Comparison of ENCODE assay signal across 1 cellular context in the genomic region with DNA sequence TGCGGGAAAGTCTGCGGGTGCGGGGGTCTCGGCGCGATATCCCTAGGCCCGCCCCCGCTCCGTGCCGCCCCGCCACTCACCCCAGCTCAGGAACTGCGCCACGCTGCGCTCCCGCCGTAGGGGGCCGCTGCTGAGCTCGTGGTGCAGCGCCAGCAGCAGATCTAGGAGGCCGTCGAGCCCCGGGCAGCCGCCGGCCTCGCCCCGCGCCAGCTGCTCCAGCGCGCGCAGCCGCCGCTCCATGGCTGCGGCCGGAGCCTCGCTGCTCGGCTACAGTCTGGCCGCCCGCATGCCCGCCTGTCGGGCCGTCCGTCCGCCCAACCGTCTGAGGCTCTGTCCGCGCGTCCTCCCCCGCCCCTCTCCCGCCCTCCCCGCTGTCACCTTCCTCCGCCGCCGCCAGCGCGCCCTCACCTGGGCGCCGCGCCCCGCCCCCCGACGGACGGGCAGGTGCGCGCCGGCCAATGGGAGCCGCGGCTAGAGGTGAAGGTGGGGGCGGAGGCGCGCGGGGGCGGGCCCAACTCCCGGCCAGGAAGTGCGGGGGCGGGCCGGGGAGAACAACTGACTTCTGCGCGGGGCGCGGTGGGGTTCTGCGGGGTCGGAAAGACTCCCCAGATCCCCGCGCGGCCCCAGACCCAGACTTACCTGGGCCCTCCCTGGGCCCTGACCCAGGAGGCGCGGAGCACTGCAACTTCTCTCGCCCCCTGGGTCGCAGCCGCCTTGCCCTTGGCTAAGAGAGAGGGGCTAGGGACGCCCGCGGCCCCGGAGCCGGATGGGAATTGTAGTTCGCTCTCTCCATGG.
TF ChIP-seq lines count a peak whose summit lies in the region.

A gene with protein sequence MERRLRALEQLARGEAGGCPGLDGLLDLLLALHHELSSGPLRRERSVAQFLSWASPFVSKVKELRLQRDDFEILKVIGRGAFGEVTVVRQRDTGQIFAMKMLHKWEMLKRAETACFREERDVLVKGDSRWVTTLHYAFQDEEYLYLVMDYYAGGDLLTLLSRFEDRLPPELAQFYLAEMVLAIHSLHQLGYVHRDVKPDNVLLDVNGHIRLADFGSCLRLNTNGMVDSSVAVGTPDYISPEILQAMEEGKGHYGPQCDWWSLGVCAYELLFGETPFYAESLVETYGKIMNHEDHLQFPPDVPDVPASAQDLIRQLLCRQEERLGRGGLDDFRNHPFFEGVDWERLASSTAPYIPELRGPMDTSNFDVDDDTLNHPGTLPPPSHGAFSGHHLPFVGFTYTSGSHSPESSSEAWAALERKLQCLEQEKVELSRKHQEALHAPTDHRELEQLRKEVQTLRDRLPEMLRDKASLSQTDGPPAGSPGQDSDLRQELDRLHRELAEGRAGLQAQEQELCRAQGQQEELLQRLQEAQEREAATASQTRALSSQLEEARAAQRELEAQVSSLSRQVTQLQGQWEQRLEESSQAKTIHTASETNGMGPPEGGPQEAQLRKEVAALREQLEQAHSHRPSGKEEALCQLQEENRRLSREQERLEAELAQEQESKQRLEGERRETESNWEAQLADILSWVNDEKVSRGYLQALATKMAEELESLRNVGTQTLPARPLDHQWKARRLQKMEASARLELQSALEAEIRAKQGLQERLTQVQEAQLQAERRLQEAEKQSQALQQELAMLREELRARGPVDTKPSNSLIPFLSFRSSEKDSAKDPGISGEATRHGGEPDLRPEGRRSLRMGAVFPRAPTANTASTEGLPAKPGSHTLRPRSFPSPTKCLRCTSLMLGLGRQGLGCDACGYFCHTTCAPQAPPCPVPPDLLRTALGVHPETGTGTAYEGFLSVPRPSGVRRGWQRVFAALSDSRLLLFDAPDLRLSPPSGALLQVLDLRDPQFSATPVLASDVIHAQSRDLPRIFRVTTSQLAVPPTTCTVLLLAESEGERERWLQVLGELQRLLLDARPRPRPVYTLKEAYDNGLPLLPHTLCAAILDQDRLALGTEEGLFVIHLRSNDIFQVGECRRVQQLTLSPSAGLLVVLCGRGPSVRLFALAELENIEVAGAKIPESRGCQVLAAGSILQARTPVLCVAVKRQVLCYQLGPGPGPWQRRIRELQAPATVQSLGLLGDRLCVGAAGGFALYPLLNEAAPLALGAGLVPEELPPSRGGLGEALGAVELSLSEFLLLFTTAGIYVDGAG (N-terminal part only) (minus strand): TSS at position 324 of the 795 bp plus-strand sequence. CDS start 84 bp downstream, at position 240.

TF ChIP-seq in K562, 482 proteins besides CTCF, POLR2A, EP300 and RAD21 (continued from another document and continues in another):
- TF ChIP-seq, protein P1, sequence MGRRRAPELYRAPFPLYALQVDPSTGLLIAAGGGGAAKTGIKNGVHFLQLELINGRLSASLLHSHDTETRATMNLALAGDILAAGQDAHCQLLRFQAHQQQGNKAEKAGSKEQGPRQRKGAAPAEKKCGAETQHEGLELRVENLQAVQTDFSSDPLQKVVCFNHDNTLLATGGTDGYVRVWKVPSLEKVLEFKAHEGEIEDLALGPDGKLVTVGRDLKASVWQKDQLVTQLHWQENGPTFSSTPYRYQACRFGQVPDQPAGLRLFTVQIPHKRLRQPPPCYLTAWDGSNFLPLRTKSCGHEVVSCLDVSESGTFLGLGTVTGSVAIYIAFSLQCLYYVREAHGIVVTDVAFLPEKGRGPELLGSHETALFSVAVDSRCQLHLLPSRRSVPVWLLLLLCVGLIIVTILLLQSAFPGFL (CRISPR knock-in tag; IDR thresholded peaks at IDR 0.05) = no peak
- TF ChIP-seq NELFE (IDR thresholded peaks at IDR 0.05; ENCODE audit: insufficient read depth, insufficient read length) (no peak), ZFP36 (IDR thresholded peaks at IDR 0.05; ENCODE audit: low read depth, low read length, partially characterized antibody) (no peak), ZKSCAN8 (CRISPR knock-in tag; IDR thresholded peaks at IDR 0.05) (no peak), ZNF561 (CRISPR knock-in tag; conservative IDR thresholded peaks at IDR 0.05) (no peak), ZNF785 (CRISPR knock-in tag; IDR thresholded peaks at IDR 0.05) (no peak), CBX1 (IDR thresholded peaks at IDR 0.05; ENCODE audit: low read depth) (no peak), ILF3 (IDR thresholded peaks at IDR 0.05; ENCODE audit: borderline replicate concordance) (no peak; the same call in 1 of the 2 replicates), NFATC3 (IDR thresholded peaks at IDR 0.05) (no peak), HNRNPH1 (optimal IDR thresholded peaks at IDR 0.05; ENCODE audit: low read depth, low read length) (no peak), SMAD1 (IDR thresholded peaks at IDR 0.05; ENCODE audit: low read depth, low read length, partially characterized antibody) (peak; percentile 9), NCOA2 (IDR thresholded peaks at IDR 0.05; ENCODE audit: partially characterized antibody in 2 of 2) (no peak), FOXJ2 (tag; IDR thresholded peaks at IDR 0.05) (no peak), ZNF766 (CRISPR knock-in tag; conservative IDR thresholded peaks at IDR 0.05) (no peak), KDM5B (IDR thresholded peaks at IDR 0.05; ENCODE audit: insufficient replicate concordance, low read depth, low read length) (peak; percentile 17), ZBTB8A (IDR thresholded peaks at IDR 0.05; ENCODE audit: partially characterized antibody) (no peak), KDM1A (IDR thresholded peaks at IDR 0.05) (no peak), DACH1 (IDR thresholded peaks at IDR 0.05; ENCODE audit: partially characterized antibody) (no peak), CEBPB (tag; IDR thresholded peaks at IDR 0.05) (no peak), HDAC6 (IDR thresholded peaks at IDR 0.05; ENCODE audit: low read depth, low read length) (no peak), GATAD2A (IDR thresholded peaks at IDR 0.05) (no peak), ZNF143 (CRISPR knock-in tag; IDR thresholded peaks at IDR 0.05) (peak; percentile 80), MCM2 (IDR thresholded peaks at IDR 0.05; ENCODE audit: low read depth) (no peak), PYGO2 (tag; IDR thresholded peaks at IDR 0.05) (no peak), ZNF764 (CRISPR knock-in tag; IDR thresholded peaks at IDR 0.05; ENCODE audit: low read depth) (no peak), POLR2H (tag; IDR thresholded peaks at IDR 0.05; ENCODE audit: low read depth) (no peak), CC2D1A (IDR thresholded peaks at IDR 0.05) (no peak)
- TF ChIP-seq, protein P2, sequence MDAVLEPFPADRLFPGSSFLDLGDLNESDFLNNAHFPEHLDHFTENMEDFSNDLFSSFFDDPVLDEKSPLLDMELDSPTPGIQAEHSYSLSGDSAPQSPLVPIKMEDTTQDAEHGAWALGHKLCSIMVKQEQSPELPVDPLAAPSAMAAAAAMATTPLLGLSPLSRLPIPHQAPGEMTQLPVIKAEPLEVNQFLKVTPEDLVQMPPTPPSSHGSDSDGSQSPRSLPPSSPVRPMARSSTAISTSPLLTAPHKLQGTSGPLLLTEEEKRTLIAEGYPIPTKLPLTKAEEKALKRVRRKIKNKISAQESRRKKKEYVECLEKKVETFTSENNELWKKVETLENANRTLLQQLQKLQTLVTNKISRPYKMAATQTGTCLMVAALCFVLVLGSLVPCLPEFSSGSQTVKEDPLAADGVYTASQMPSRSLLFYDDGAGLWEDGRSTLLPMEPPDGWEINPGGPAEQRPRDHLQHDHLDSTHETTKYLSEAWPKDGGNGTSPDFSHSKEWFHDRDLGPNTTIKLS (IDR thresholded peaks at IDR 0.05; ENCODE audit: borderline replicate concordance, low read depth) = no peak
- TF ChIP-seq, protein P3, sequence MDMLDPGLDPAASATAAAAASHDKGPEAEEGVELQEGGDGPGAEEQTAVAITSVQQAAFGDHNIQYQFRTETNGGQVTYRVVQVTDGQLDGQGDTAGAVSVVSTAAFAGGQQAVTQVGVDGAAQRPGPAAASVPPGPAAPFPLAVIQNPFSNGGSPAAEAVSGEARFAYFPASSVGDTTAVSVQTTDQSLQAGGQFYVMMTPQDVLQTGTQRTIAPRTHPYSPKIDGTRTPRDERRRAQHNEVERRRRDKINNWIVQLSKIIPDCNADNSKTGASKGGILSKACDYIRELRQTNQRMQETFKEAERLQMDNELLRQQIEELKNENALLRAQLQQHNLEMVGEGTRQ (CRISPR knock-in tag; IDR thresholded peaks at IDR 0.05) = no peak
- TF ChIP-seq, protein P4, sequence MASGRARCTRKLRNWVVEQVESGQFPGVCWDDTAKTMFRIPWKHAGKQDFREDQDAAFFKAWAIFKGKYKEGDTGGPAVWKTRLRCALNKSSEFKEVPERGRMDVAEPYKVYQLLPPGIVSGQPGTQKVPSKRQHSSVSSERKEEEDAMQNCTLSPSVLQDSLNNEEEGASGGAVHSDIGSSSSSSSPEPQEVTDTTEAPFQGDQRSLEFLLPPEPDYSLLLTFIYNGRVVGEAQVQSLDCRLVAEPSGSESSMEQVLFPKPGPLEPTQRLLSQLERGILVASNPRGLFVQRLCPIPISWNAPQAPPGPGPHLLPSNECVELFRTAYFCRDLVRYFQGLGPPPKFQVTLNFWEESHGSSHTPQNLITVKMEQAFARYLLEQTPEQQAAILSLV (tag; IDR thresholded peaks at IDR 0.05) = no peak
- TF ChIP-seq, protein P5, sequence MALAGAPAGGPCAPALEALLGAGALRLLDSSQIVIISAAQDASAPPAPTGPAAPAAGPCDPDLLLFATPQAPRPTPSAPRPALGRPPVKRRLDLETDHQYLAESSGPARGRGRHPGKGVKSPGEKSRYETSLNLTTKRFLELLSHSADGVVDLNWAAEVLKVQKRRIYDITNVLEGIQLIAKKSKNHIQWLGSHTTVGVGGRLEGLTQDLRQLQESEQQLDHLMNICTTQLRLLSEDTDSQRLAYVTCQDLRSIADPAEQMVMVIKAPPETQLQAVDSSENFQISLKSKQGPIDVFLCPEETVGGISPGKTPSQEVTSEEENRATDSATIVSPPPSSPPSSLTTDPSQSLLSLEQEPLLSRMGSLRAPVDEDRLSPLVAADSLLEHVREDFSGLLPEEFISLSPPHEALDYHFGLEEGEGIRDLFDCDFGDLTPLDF (CRISPR knock-in tag; IDR thresholded peaks at IDR 0.05) = no peak
- TF ChIP-seq, protein P6, sequence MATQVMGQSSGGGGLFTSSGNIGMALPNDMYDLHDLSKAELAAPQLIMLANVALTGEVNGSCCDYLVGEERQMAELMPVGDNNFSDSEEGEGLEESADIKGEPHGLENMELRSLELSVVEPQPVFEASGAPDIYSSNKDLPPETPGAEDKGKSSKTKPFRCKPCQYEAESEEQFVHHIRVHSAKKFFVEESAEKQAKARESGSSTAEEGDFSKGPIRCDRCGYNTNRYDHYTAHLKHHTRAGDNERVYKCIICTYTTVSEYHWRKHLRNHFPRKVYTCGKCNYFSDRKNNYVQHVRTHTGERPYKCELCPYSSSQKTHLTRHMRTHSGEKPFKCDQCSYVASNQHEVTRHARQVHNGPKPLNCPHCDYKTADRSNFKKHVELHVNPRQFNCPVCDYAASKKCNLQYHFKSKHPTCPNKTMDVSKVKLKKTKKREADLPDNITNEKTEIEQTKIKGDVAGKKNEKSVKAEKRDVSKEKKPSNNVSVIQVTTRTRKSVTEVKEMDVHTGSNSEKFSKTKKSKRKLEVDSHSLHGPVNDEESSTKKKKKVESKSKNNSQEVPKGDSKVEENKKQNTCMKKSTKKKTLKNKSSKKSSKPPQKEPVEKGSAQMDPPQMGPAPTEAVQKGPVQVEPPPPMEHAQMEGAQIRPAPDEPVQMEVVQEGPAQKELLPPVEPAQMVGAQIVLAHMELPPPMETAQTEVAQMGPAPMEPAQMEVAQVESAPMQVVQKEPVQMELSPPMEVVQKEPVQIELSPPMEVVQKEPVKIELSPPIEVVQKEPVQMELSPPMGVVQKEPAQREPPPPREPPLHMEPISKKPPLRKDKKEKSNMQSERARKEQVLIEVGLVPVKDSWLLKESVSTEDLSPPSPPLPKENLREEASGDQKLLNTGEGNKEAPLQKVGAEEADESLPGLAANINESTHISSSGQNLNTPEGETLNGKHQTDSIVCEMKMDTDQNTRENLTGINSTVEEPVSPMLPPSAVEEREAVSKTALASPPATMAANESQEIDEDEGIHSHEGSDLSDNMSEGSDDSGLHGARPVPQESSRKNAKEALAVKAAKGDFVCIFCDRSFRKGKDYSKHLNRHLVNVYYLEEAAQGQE (CRISPR knock-in tag; IDR thresholded peaks at IDR 0.05; ENCODE audit: low read depth) = no peak
- TF ChIP-seq, protein P7, sequence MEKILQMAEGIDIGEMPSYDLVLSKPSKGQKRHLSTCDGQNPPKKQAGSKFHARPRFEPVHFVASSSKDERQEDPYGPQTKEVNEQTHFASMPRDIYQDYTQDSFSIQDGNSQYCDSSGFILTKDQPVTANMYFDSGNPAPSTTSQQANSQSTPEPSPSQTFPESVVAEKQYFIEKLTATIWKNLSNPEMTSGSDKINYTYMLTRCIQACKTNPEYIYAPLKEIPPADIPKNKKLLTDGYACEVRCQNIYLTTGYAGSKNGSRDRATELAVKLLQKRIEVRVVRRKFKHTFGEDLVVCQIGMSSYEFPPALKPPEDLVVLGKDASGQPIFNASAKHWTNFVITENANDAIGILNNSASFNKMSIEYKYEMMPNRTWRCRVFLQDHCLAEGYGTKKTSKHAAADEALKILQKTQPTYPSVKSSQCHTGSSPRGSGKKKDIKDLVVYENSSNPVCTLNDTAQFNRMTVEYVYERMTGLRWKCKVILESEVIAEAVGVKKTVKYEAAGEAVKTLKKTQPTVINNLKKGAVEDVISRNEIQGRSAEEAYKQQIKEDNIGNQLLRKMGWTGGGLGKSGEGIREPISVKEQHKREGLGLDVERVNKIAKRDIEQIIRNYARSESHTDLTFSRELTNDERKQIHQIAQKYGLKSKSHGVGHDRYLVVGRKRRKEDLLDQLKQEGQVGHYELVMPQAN (IDR thresholded peaks at IDR 0.05; ENCODE audit: borderline replicate concordance) = no peak
- TF ChIP-seq, protein P8, sequence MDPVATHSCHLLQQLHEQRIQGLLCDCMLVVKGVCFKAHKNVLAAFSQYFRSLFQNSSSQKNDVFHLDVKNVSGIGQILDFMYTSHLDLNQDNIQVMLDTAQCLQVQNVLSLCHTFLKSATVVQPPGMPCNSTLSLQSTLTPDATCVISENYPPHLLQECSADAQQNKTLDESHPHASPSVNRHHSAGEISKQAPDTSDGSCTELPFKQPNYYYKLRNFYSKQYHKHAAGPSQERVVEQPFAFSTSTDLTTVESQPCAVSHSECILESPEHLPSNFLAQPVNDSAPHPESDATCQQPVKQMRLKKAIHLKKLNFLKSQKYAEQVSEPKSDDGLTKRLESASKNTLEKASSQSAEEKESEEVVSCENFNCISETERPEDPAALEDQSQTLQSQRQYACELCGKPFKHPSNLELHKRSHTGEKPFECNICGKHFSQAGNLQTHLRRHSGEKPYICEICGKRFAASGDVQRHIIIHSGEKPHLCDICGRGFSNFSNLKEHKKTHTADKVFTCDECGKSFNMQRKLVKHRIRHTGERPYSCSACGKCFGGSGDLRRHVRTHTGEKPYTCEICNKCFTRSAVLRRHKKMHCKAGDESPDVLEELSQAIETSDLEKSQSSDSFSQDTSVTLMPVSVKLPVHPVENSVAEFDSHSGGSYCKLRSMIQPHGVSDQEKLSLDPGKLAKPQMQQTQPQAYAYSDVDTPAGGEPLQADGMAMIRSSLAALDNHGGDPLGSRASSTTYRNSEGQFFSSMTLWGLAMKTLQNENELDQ (CRISPR knock-in tag; IDR thresholded peaks at IDR 0.05; ENCODE audit: borderline replicate concordance) = no peak
- TF ChIP-seq, protein P9, sequence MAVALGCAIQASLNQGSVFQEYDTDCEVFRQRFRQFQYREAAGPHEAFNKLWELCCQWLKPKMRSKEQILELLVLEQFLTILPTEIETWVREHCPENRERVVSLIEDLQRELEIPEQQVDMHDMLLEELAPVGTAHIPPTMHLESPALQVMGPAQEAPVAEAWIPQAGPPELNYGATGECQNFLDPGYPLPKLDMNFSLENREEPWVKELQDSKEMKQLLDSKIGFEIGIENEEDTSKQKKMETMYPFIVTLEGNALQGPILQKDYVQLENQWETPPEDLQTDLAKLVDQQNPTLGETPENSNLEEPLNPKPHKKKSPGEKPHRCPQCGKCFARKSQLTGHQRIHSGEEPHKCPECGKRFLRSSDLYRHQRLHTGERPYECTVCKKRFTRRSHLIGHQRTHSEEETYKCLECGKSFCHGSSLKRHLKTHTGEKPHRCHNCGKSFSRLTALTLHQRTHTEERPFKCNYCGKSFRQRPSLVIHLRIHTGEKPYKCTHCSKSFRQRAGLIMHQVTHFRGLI (CRISPR knock-in tag; IDR thresholded peaks at IDR 0.05) = no peak
